In the genomic region with DNA sequence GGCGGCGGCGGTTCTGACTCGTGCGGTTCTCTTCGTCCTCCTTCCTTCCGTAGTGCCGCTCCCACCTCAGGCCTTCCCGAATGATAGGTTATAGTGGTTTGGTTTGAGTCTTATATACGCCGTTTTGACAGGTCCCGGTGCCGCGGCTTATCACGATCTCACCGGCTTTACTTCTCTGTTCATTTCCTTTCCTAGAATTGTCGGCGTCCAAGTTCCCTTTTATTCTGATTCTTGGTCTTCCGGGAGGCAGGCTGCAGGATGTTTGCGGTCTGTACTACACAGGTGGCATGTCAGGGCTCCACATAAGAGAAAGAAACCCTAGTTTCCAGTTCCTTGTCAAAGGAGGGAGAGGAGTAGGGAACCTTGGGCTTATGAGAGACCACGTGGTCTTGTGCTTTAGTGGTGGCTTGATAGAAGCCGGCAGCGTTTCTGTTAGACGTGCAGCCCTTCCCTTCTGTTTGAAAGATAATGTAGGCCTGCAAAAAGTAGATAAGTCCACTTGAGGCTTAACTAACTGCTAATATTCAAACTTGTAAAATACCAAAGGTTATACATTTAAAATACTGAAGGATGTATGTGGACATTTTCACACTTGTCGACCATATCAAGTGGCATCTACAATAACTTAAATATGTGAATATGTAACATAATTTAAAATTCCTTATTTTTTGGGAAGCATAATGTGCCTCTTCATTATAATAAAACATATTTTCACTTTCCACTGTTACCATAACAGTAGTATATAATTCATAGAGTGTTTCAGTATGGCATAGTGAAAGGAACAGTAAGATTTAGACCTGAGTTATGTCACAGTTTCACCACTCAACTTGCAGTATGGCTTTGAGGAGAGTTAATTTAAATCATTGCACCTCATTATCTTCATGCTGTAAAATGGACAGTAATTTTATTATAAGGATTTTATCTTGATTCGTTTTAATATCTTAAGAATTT, we compare ENCODE assay signal across 8 cellular contexts. TPM values are rescaled to one million over a fixed set of nuclear protein-coding genes. Genes with fewer than 3 reads are reported as not detected.
A peak's percentile ranks its signal among the peaks of the same experiment; 100 is the strongest.
DNase-seq lines count a peak whose midpoint lies in the region; ATAC-seq and TF ChIP-seq lines count a peak whose summit lies in the region.

No MANE protein-coding gene starts in this region.

- POLR2A ChIA-PET in RWPE1 (lab: Yijun Ruan, JAX; ENCODE audit: low non-redundant PET) = no interaction called here
- POLR2A ChIA-PET in activated naive CD8-positive, alpha-beta T cell treated with anti-CD3 and anti-CD28 coated beads, Interleukin-2, amount 10 ng/mL, durations not matched to agents 7 days and 5 days (lab: Charles Lee) = interaction anchor here (1.3 to 2.0 kb wide), 3 partner anchors 10 to 342 kb away, joined by 3 to 26 read pairs (median 13); no protein-coding TSS in a partner anchor

- peak overlapping the region; percentile 98 for H3K27ac Mint-ChIP-seq in activated naive CD8-positive, alpha-beta T cell treated with anti-CD3 and anti-CD28 coated beads, Interleukin-2, amount 10 ng/mL, durations not matched to agents 7 days and 5 days

- intact Hi-C loops in cardiac septum (cut with DNase I) = loop anchor here (5.0 to 10.0 kb wide), 2 partner anchors 54 to 206 kb away; a partner anchor contains a TSS

- H3K27me3 Mint-ChIP-seq in activated naive CD8-positive, alpha-beta T cell treated with anti-CD3 and anti-CD28 coated beads, Interleukin-2, amount 10 ng/mL, durations not matched to agents 7 days and 5 days = no peaks in the 10 kb centered on the region

- CTCF ChIA-PET in RWPE1 (lab: Yijun Ruan, JAX) = no interaction called here

- H3K4me1 Mint-ChIP-seq in activated naive CD8-positive, alpha-beta T cell treated with anti-CD3 and anti-CD28 coated beads, Interleukin-2, amount 10 ng/mL, durations not matched to agents 7 days and 5 days = peaks cover 40% of the 10 kb centered on the region

- H3K4me3 Mint-ChIP-seq in activated naive CD8-positive, alpha-beta T cell treated with anti-CD3 and anti-CD28 coated beads, Interleukin-2, amount 10 ng/mL, durations not matched to agents 7 days and 5 days = peak overlapping the region; percentile 92

- H3K27ac ChIP-seq in RWPE1 = peak overlapping the region; percentile 94

- H3K9me3 Mint-ChIP-seq in activated naive CD8-positive, alpha-beta T cell treated with anti-CD3 and anti-CD28 coated beads, Interleukin-2, amount 10 ng/mL, durations not matched to agents 7 days and 5 days = no peaks in the 10 kb centered on the region

- TF ChIP-seq CTCF in RWPE1 (conservative IDR thresholded peaks at IDR 0.05; ENCODE audit: low read depth) = no peak

- peaks cover 25% of the 10 kb centered on the region for H3K36me3 Mint-ChIP-seq in activated naive CD8-positive, alpha-beta T cell treated with anti-CD3 and anti-CD28 coated beads, Interleukin-2, amount 10 ng/mL, durations not matched to agents 7 days and 5 days

- ATAC-seq in GM19463 (IDR thresholded peaks at IDR 0.05; ENCODE audit: unreplicated experiment) (peak; percentile 40), HG03565 (IDR thresholded peaks at IDR 0.05; ENCODE audit: unreplicated experiment) (peak; percentile 43)
- ATAC-seq in activated naive CD8-positive, alpha-beta T cell treated with anti-CD3 and anti-CD28 coated beads, Interleukin-2, amount 10 ng/mL, durations not matched to agents 7 days and 5 days (ENCODE audit: low read depth) = peak; percentile 51

- DNase-seq in COLO668 (lab: John Stamatoyannopoulos, UW; ENCODE audit: unreplicated experiment) (peak; percentile 49), RWPE1 (ENCODE audit: low spot score) (peak; percentile 30), cardiac septum (ENCODE audit: low spot score) (peak; percentile 84), pons (ENCODE audit: low spot score) (peak; percentile 84), NCI-H1930 (lab: John Stamatoyannopoulos, UW) (no peak)
- DNase-seq in activated naive CD8-positive, alpha-beta T cell treated with anti-CD3 and anti-CD28 coated beads, Interleukin-2, amount 10 ng/mL, durations not matched to agents 7 days and 5 days = no peak

RNA-seq across cellular contexts. Expression of a gene that starts 0.8 kb away (rescaled TPM):
- total RNA-seq in activated naive CD8-positive, alpha-beta T cell treated with anti-CD3 and anti-CD28 coated beads, Interleukin-2, amount 10 ng/mL, durations not matched to agents 7 days and 5 days = 100 to 1,000 TPM; 163 TPM
- total RNA-seq in cardiac septum = 62.6 TPM

Comparison
In these comparisons a context has a peak if more than half of its experiments do, and no peak if none do; other contexts are left out.
1. DNase-seq: peak in COLO668 (single experiment), RWPE1 (single experiment), cardiac septum (single experiment) and pons (single experiment); none in activated naive CD8-positive, alpha-beta T cell treated with anti-CD3 and anti-CD28 coated beads, Interleukin-2, amount 10 ng/mL, durations not matched to agents 7 days and 5 days (single experiment) and NCI-H1930 (0 of 2).
2. Peak in every context shown above with its lines, with median percentiles within 50 percentile points of each other: ATAC-seq.